Comparison of ENCODE assay signal across 33 cellular contexts in the genomic region with DNA sequence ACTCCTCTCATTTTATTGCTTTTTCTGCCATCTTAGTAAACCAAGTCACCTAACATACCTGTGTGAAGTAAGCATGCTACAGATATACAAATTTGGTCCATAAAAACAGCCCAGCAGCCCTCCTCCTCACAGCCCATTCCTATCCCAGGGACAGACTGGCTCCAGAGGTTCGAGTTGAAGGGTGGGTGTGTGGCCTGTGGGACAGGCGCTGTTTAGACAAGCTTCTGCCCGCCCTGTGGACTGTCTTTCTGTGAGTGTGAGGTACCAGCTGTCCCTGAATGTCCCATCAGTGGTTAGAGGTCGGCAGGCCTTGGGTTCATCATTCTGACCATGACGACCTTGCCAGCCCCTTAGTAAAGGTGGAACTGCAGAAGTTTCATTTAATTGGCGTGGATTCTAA.
DNase-seq lines count a peak whose midpoint lies in the region; ATAC-seq and TF ChIP-seq lines count a peak whose summit lies in the region.
"Had no signal": no experiment of that assay in that cellular context is flagged by ENCODE, and none has a peak within 500 bp of the region (broad histone marks: within the 10 kb centered on the region; RNA-seq: fewer than 3 reads in every experiment).

No MANE protein-coding gene starts in this region.

- H3K4ac ChIP-seq in IMR-90 (ENCODE audit: low read depth, low read length): no peak overlapping the region

- TF ChIP-seq POLR2A in IMR-90 (IDR thresholded peaks at IDR 0.05; ENCODE audit: low read depth, low read length): no peak

- CTCF ChIA-PET in IMR-90 (lab: Yijun Ruan, JAX): no interaction called here

- H2BK20ac ChIP-seq in IMR-90 (ENCODE audit: low read depth, low read length): no peak overlapping the region

- no peak overlapping the region for H3K4me2 ChIP-seq in IMR-90 (ENCODE audit: low read depth, low read length)

- no peak overlapping the region for H3K9ac ChIP-seq in IMR-90 (ENCODE audit: low read depth, low read length)
- no peak overlapping the region for H3K9ac ChIP-seq in colonic mucosa (ENCODE audit: low read depth in 2 of 2, low read length in 2 of 2)
- H3K9ac ChIP-seq: parathyroid adenoma had no signal

- H3K14ac ChIP-seq in IMR-90 (replicated peaks; ENCODE audit: low read depth, low read length): no peak overlapping the region

- no peak overlapping the region for H2AK5ac ChIP-seq in IMR-90 (ENCODE audit: low read depth, low read length)

- no peaks in the 10 kb centered on the region; the same call in 1 of the 2 replicates for H4K20me1 ChIP-seq in IMR-90 (ENCODE audit: insufficient read depth, low read length)

- no peak for ATAC-seq in IMR-90 (ENCODE audit: low read depth)
- ATAC-seq: left colon, upper lobe of right lung had no signal

- H3K56ac ChIP-seq in IMR-90 (ENCODE audit: extremely low read depth, insufficient read depth, low read length): no peak overlapping the region

- peak overlapping the region; percentile 26 for H2AFZ ChIP-seq in IMR-90 (replicated peaks; ENCODE audit: low read length, poor library complexity)
- H2AFZ ChIP-seq: parathyroid adenoma had no signal

- H4K5ac ChIP-seq in IMR-90 (ENCODE audit: low read depth, low read length): no peak overlapping the region

- H4K91ac ChIP-seq in IMR-90 (ENCODE audit: insufficient read depth, low read depth, low read length): no peak overlapping the region

- no peak overlapping the region for H3K18ac ChIP-seq in IMR-90 (ENCODE audit: low read depth, low read length)

- TF ChIP-seq CTCF in IMR-90 (conservative IDR thresholded peaks at IDR 0.05; ENCODE audit: low read depth, low read length): no peak
- TF ChIP-seq CTCF in colonic mucosa (IDR thresholded peaks at IDR 0.05): no peak

- in situ Hi-C loops in IMR-90 (cut with MboI; ENCODE audit: low sequenced_read_pairs): no loop called here

- no peak overlapping the region for H3K27ac ChIP-seq in IMR-90 (ENCODE audit: insufficient read depth, low read length)
- H3K27ac ChIP-seq in colonic mucosa: no peak overlapping the region
- H3K27ac ChIP-seq: epithelial cell of prostate, parathyroid adenoma, suprapubic skin, upper lobe of right lung had no signal

- no peak overlapping the region for H3K23ac ChIP-seq in IMR-90 (ENCODE audit: low read depth, low read length)

- no CpG with 5 or more reads among the region's 6 CpGs for WGBS in IMR-90 (ENCODE audit: extremely low coverage in 2 of 2, insufficient read length in 1 of 2), 2 experiments

- peaks cover 8% of the 10 kb centered on the region; the same call in 1 of the 2 replicates for H3K27me3 ChIP-seq in IMR-90 (ENCODE audit: control insufficient read depth, insufficient read depth, low read length)
- H3K27me3 ChIP-seq in colonic mucosa: no peaks in the 10 kb centered on the region
- H3K27me3 ChIP-seq: suprapubic skin had no signal

- no peak overlapping the region for H2BK120ac ChIP-seq in IMR-90 (ENCODE audit: low read depth, low read length)

- intact Hi-C loops in IMR-90 (cut with micrococcal nuclease) (no loop called here), colonic mucosa (cut with DNase I) (no loop called here)

- POLR2A ChIA-PET in IMR-90 (lab: Charles Lee; ENCODE audit: unreplicated experiment): no interaction called here

- dilution Hi-C loops in IMR-90 (cut with HindIII; ENCODE audit: low sequenced_read_pairs, unreplicated experiment): no loop called here

- DNase-seq in 8988T (peak; percentile 18), AG20443 (ENCODE audit: low spot score) (peak; percentile 13), IMR-90 (no peak), colonic mucosa (peak; percentile 18), ecto neural progenitor cell (ENCODE audit: low spot score) (no peak), AG08396 (ENCODE audit: low spot score) (no peak), SW480 (ENCODE audit: low spot score) (no peak)
- DNase-seq: activated CD4-positive, alpha-beta T cell treated with anti-CD3 and anti-CD28 coated beads, Interleukin-2, amount 50 U/mL, for 1 hour; activated effector memory CD4-positive, alpha-beta T cell treated with Interleukin-2 at 50 U/mL for 16 hours; anterior cingulate cortex; Calu3; DMS79; effector CD8-positive, alpha-beta T cell; GDM1; immature natural killer cell; Kasumi-1; left colon; MV-4-11; NCI-H1436 treated with DMSO at 0.1 percent for 48 hours; NCI-H2081 treated with DMSO at 0.1 percent for 48 hours; NCI-H2227 treated with DMSO at 0.1 percent for 48 hours; NCI-H526 treated with DMSO at 0.1 percent for 48 hours; retina; SHP77; small intestine; stimulated activated naive CD4-positive, alpha-beta T cell; SW 1271; T-helper 9 cell; upper lobe of right lung had no signal

- H3K36me3 ChIP-seq in IMR-90 (ENCODE audit: control insufficient read depth, insufficient read depth, low read length): no peaks in the 10 kb centered on the region
- H3K36me3 ChIP-seq in colonic mucosa: no peaks in the 10 kb centered on the region
- H3K36me3 ChIP-seq: suprapubic skin, upper lobe of right lung had no signal

- no peaks in the 10 kb centered on the region for H3K4me1 ChIP-seq in IMR-90 (ENCODE audit: control insufficient read depth, insufficient read depth, low read length)
- H3K4me1 ChIP-seq in colonic mucosa: peaks cover 8% of the 10 kb centered on the region
- H3K4me1 ChIP-seq: HAP-1, parathyroid adenoma, upper lobe of right lung had no signal

- no TSS peak for BruUV-seq in IMR-90 (replicated peaks; lab: Mats Ljungman, UMichigan)

- H3K9me3 ChIP-seq in IMR-90 (ENCODE audit: control insufficient read depth, insufficient read depth, low read length) (no peaks in the 10 kb centered on the region), colonic mucosa (no peaks in the 10 kb centered on the region)
- H3K9me3 ChIP-seq: HAP-1, suprapubic skin, upper lobe of right lung had no signal

- H4K8ac ChIP-seq in IMR-90 (ENCODE audit: low read depth in 2 of 2, low read length in 2 of 2): no peak overlapping the region

- no peak overlapping the region for H2BK5ac ChIP-seq in IMR-90 (ENCODE audit: low read depth, low read length, poor library complexity, severe bottlenecking)

- H3K79me1 ChIP-seq in IMR-90 (ENCODE audit: low read depth in 1 of 2, low read length in 2 of 2): no peaks in the 10 kb centered on the region

- H3K9me1 ChIP-seq in IMR-90 (ENCODE audit: insufficient read depth, low read length): no peaks in the 10 kb centered on the region

- no peak for TF ChIP-seq RAD21 in IMR-90 (IDR thresholded peaks at IDR 0.05; ENCODE audit: low read length)

- H3K4me3 ChIP-seq in IMR-90 (ENCODE audit: insufficient read depth, low read depth, low read length): no peak overlapping the region
- H3K4me3 ChIP-seq in colonic mucosa: no peak overlapping the region
- H3K4me3 ChIP-seq: HAP-1, suprapubic skin, upper lobe of right lung had no signal

- no peak overlapping the region for H2AK9ac ChIP-seq in IMR-90 (replicated peaks; ENCODE audit: low read depth, low read length, poor library complexity)

- H2BK15ac ChIP-seq in IMR-90 (ENCODE audit: low read depth, low read length): no peak overlapping the region

TF ChIP-seq in IMR-90, 13 proteins besides CTCF, POLR2A, EP300 and RAD21:
- TF ChIP-seq CHD1 (IDR thresholded peaks at IDR 0.05; ENCODE audit: low read depth, low read length) (no peak), MAZ (IDR thresholded peaks at IDR 0.05; ENCODE audit: borderline replicate concordance, low read depth, low read length) (no peak), MAFK (IDR thresholded peaks at IDR 0.05; ENCODE audit: low read depth, low read length) (no peak), MXI1 (IDR thresholded peaks at IDR 0.05; ENCODE audit: borderline replicate concordance, low read depth, low read length) (no peak), RCOR1 (IDR thresholded peaks at IDR 0.05; ENCODE audit: insufficient replicate concordance, low read length) (no peak)
- TF ChIP-seq, protein P1, sequence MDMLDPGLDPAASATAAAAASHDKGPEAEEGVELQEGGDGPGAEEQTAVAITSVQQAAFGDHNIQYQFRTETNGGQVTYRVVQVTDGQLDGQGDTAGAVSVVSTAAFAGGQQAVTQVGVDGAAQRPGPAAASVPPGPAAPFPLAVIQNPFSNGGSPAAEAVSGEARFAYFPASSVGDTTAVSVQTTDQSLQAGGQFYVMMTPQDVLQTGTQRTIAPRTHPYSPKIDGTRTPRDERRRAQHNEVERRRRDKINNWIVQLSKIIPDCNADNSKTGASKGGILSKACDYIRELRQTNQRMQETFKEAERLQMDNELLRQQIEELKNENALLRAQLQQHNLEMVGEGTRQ (IDR thresholded peaks at IDR 0.05; ENCODE audit: low read depth, low read length): no peak
TF ChIP-seq in IMR-90: peak in this region for 0.

Comparison
In these comparisons a context has a peak if more than half of its experiments do, and no peak if none do; other contexts are left out.
1. DNase-seq: peak in 8988T (single experiment), AG20443 (single experiment) and colonic mucosa (single experiment); none in IMR-90 (single experiment), ecto neural progenitor cell (single experiment), AG08396 (single experiment) and SW480 (single experiment).